Comparison of ENCODE assay signal across 15 cellular contexts in genomic region chr1:45365051-45365450, GRCh38.
A peak's percentile ranks its signal among the peaks of the same experiment; 100 is the strongest.
DNase-seq lines count a peak whose midpoint lies in the region; ATAC-seq lines count a peak whose summit lies in the region.
"Had no signal": no experiment of that assay in that cellular context is flagged by ENCODE, and none has a peak within 500 bp of the region (broad histone marks: within the 10 kb centered on the region; RNA-seq: fewer than 3 reads in every experiment).

No MANE protein-coding gene starts in this region.

- peak overlapping the region; percentile 4 for H3K27ac ChIP-seq in angular gyrus (ENCODE audit: low read depth, low read length)
- H3K27ac ChIP-seq: 22Rv1, cardiac muscle cell, left ventricle myocardium inferior had no signal

- DNase-seq in NCI-H526 (lab: John Stamatoyannopoulos, UW) (peak; percentile 24 to 56), NCI-H526 treated with DMSO at 0.1 percent for 48 hours (lab: John Stamatoyannopoulos, UW) (no peak), UCSD-AML1 (lab: John Stamatoyannopoulos, UW; ENCODE audit: unreplicated experiment) (no peak), NCI-H1092 treated with DMSO at 0.1 percent for 48 hours (lab: John Stamatoyannopoulos, UW) (no peak)
- DNase-seq in activated T-cell treated with anti-CD3 and anti-CD28 coated beads, Interleukin-2, amount 50 U/mL, for 1 hour = no peak
- DNase-seq: erythroblast, left ventricle myocardium inferior, NCI-H345, T1000 had no signal

- ATAC-seq in HG02870 (IDR thresholded peaks at IDR 0.05; ENCODE audit: unreplicated experiment) (peak; percentile 85), GM21447 (IDR thresholded peaks at IDR 0.05; ENCODE audit: unreplicated experiment) (no peak)
- ATAC-seq: Panc1 had no signal

Comparison
In these comparisons a context has a peak if more than half of its experiments do, and no peak if none do; other contexts are left out.
1. DNase-seq: peak in NCI-H526 (2 of 2); none in NCI-H526 treated with DMSO at 0.1 percent for 48 hours (single experiment), UCSD-AML1 (single experiment), NCI-H1092 treated with DMSO at 0.1 percent for 48 hours (single experiment) and activated T-cell treated with anti-CD3 and anti-CD28 coated beads, Interleukin-2, amount 50 U/mL, for 1 hour (single experiment).